ENCODE assay signal across 19 cellular contexts in the genomic region with DNA sequence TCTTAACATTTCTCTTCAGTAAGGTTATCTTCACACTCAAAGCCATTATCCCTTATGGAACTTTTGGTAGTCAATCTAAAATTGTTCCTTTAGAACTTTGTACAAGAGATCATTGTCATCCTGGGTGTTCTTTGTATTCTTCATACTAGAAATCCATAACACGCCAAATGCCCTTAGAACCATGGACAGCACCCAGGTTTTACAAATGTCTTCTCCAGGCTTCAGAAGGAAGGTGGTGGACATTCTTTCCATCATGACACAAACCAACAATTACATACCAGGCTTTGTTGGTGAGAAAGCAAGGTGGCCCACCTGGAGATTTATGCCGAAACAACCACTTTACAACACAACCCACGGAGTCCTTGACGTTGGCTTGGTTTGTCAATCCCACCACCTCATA.
A peak's percentile ranks its signal among the peaks of the same experiment; 100 is the strongest.
DNase-seq lines count a peak whose midpoint lies in the region; ATAC-seq and TF ChIP-seq lines count a peak whose summit lies in the region.
"Had no signal": no experiment of that assay in that cellular context is flagged by ENCODE, and none has a peak within 500 bp of the region (broad histone marks: within the 10 kb centered on the region; RNA-seq: fewer than 3 reads in every experiment).

No MANE protein-coding gene starts in this region.

- TF ChIP-seq RAD21 in Ishikawa (IDR thresholded peaks at IDR 0.05; ENCODE audit: low read depth) = no peak

- WGBS in GM23248 (ENCODE audit: low coverage in 1 of 2, low lambda C conversion rate in 2 of 2, missing lambda C conversion rate in 2 of 2), 2 experiments = 76 to 79% methylated on average over 4 of the region's 4 CpGs

- H3K4me3 ChIP-seq in GM23248 (no peak overlapping the region), astrocyte of the spinal cord (ENCODE audit: low read depth, low read length) (no peak overlapping the region), fibroblast of pulmonary artery (replicated peaks; ENCODE audit: low read depth, low read length) (no peak overlapping the region)
- H3K4me3 ChIP-seq: SK-N-MC had no signal

- H3K27me3 Mint-ChIP-seq in activated T-cell treated with anti-CD3 and anti-CD28 coated beads, Interleukin-2, amount 50 U/mL, for 72 hours (ENCODE audit: low read depth) = no peaks in the 10 kb centered on the region
- H3K27me3 Mint-ChIP-seq: IgD-negative memory B cell had no signal

- H3K27me3 ChIP-seq in GM23248 (replicated peaks; ENCODE audit: insufficient read depth) = no peaks in the 10 kb centered on the region
- H3K27me3 ChIP-seq: BE2C had no signal

- peaks cover 0 to 1% of the 10 kb centered on the region in 2 donors for H3K9me3 Mint-ChIP-seq in activated T-cell treated with anti-CD3 and anti-CD28 coated beads, Interleukin-2, amount 50 U/mL, for 72 hours

- H2AFZ ChIP-seq in GM23248 = no peak overlapping the region

- no peaks in the 10 kb centered on the region for H3K36me3 Mint-ChIP-seq in activated T-cell treated with anti-CD3 and anti-CD28 coated beads, Interleukin-2, amount 50 U/mL, for 72 hours (ENCODE audit: insufficient read depth in 2 of 2)
- H3K36me3 Mint-ChIP-seq: CD8-positive, alpha-beta memory T cell; IgD-negative memory B cell had no signal

- H3K4me1 Mint-ChIP-seq in activated T-cell treated with anti-CD3 and anti-CD28 coated beads, Interleukin-2, amount 50 U/mL, for 72 hours (ENCODE audit: low read depth) = no peaks in the 10 kb centered on the region
- H3K4me1 Mint-ChIP-seq: CD8-positive, alpha-beta memory T cell; IgD-negative memory B cell had no signal

- H3K79me2 ChIP-seq in GM23248 (ENCODE audit: insufficient read depth) = no peaks in the 10 kb centered on the region

- TF ChIP-seq CTCF in astrocyte of the spinal cord (IDR thresholded peaks at IDR 0.05; ENCODE audit: low read depth, low read length) = no peak
- no peak for TF ChIP-seq CTCF in fibroblast of pulmonary artery (IDR thresholded peaks at IDR 0.05; ENCODE audit: low read length, missing control alignments)

- no peaks in the 10 kb centered on the region for H3F3A ChIP-seq in GM23248 (ENCODE audit: insufficient read depth)

- intact Hi-C loops in left colon (cut with DNase I, micrococcal nuclease) = no loop called here

- no peak overlapping the region for H3K27ac ChIP-seq in GM23248
- H3K27ac ChIP-seq: SK-N-MC had no signal

- TF ChIP-seq EP300 in Ishikawa (IDR thresholded peaks at IDR 0.05; ENCODE audit: borderline replicate concordance) = no peak

- H3K9me3 ChIP-seq in GM23248 (ENCODE audit: low read depth) = no peaks in the 10 kb centered on the region
- H3K9me3 ChIP-seq: BE2C had no signal

- no peaks in the 10 kb centered on the region for H3K36me3 ChIP-seq in GM23248 (ENCODE audit: low read depth)
- H3K36me3 ChIP-seq: BE2C had no signal

- no peaks in the 10 kb centered on the region for H4K20me1 ChIP-seq in GM23248 (ENCODE audit: insufficient read depth)

- no peak overlapping the region for H3K4me2 ChIP-seq in GM23248 (ENCODE audit: unreplicated experiment)

- H3K4me3 Mint-ChIP-seq in activated T-cell treated with anti-CD3 and anti-CD28 coated beads, Interleukin-2, amount 50 U/mL, for 72 hours = no peak overlapping the region
- H3K4me3 Mint-ChIP-seq: CD8-positive, alpha-beta memory T cell; IgD-negative memory B cell had no signal

- DNase-seq in GM23248 (peak; percentile 26), astrocyte of the spinal cord (ENCODE audit: low read depth, low spot score) (peak; percentile 4), fibroblast of pulmonary artery (ENCODE audit: low read depth) (peak; percentile 40), C1 segment of cervical spinal cord (lab: John Stamatoyannopoulos, UW) (no peak), left colon (no peak), OCI-M1 (lab: John Stamatoyannopoulos, UW) (no peak)
- no peak for DNase-seq in activated T-cell treated with anti-CD3 and anti-CD28 coated beads, Interleukin-2, amount 50 U/mL, for 72 hours
- DNase-seq: BE2C; CD8-positive, alpha-beta memory T cell; H7; NCI-H1048; NCI-H2107; NCI-H345; NCI-H526 treated with DMSO at 0.1 percent for 48 hours; NK-92 treated with Interleukin-12 subunit alpha and Interleukin-12 subunit beta, amount 100 ng/mL, for 24 hours had no signal

- no peaks in the 10 kb centered on the region for H3K4me1 ChIP-seq in GM23248 (ENCODE audit: insufficient read depth)

- peaks cover 3% of the 10 kb centered on the region; the same call in 1 of the 2 replicates for H3K9me2 ChIP-seq in GM23248 (ENCODE audit: insufficient read depth)

- H3K9ac ChIP-seq in GM23248 = no peak overlapping the region

- ATAC-seq in activated T-cell treated with anti-CD3 and anti-CD28 coated beads, Interleukin-2, amount 50 U/mL, for 72 hours (replicated peaks in 1 of 2) = no peak
- no peak for ATAC-seq in left colon
- ATAC-seq: Right ventricle myocardium inferior had no signal

- no peak overlapping the region for H3K27ac Mint-ChIP-seq in activated T-cell treated with anti-CD3 and anti-CD28 coated beads, Interleukin-2, amount 50 U/mL, for 72 hours
- H3K27ac Mint-ChIP-seq: CD8-positive, alpha-beta memory T cell; IgD-negative memory B cell had no signal

- in situ Hi-C loops in GM23248 (cut with MboI) = no loop called here
- in situ Hi-C loops in astrocyte of the spinal cord (cut with HindIII; ENCODE audit: low sequenced_read_pairs) = no loop called here

TF ChIP-seq in Ishikawa, 13 proteins besides CTCF, POLR2A, EP300 and RAD21:
- TF ChIP-seq, protein P1, sequence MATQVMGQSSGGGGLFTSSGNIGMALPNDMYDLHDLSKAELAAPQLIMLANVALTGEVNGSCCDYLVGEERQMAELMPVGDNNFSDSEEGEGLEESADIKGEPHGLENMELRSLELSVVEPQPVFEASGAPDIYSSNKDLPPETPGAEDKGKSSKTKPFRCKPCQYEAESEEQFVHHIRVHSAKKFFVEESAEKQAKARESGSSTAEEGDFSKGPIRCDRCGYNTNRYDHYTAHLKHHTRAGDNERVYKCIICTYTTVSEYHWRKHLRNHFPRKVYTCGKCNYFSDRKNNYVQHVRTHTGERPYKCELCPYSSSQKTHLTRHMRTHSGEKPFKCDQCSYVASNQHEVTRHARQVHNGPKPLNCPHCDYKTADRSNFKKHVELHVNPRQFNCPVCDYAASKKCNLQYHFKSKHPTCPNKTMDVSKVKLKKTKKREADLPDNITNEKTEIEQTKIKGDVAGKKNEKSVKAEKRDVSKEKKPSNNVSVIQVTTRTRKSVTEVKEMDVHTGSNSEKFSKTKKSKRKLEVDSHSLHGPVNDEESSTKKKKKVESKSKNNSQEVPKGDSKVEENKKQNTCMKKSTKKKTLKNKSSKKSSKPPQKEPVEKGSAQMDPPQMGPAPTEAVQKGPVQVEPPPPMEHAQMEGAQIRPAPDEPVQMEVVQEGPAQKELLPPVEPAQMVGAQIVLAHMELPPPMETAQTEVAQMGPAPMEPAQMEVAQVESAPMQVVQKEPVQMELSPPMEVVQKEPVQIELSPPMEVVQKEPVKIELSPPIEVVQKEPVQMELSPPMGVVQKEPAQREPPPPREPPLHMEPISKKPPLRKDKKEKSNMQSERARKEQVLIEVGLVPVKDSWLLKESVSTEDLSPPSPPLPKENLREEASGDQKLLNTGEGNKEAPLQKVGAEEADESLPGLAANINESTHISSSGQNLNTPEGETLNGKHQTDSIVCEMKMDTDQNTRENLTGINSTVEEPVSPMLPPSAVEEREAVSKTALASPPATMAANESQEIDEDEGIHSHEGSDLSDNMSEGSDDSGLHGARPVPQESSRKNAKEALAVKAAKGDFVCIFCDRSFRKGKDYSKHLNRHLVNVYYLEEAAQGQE (IDR thresholded peaks at IDR 0.05; ENCODE audit: low read depth) = peak; percentile 67
- TF ChIP-seq, protein P2, sequence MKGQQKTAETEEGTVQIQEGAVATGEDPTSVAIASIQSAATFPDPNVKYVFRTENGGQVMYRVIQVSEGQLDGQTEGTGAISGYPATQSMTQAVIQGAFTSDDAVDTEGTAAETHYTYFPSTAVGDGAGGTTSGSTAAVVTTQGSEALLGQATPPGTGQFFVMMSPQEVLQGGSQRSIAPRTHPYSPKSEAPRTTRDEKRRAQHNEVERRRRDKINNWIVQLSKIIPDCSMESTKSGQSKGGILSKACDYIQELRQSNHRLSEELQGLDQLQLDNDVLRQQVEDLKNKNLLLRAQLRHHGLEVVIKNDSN (IDR thresholded peaks at IDR 0.05) = no peak

Comparison
In these comparisons a context has a peak if more than half of its experiments do, and no peak if none do; other contexts are left out.
1. DNase-seq: peak in GM23248 (single experiment), astrocyte of the spinal cord (single experiment) and fibroblast of pulmonary artery (single experiment); none in activated T-cell treated with anti-CD3 and anti-CD28 coated beads, Interleukin-2, amount 50 U/mL, for 72 hours (0 of 2), C1 segment of cervical spinal cord (0 of 14), left colon (0 of 2) and OCI-M1 (single experiment).